8 cellular contexts compared by ENCODE assay signal in genomic region chr15:63474810-63475316, GRCh38. TPM values are rescaled to one million over a fixed set of nuclear protein-coding genes. Genes with fewer than 3 reads are reported as not detected.
A peak's percentile ranks its signal among the peaks of the same experiment; 100 is the strongest.
DNase-seq lines count a peak whose midpoint lies in the region; ATAC-seq and TF ChIP-seq lines count a peak whose summit lies in the region.

No MANE protein-coding gene starts in this region.

- H3K27ac Mint-ChIP-seq in activated CD4-positive, alpha-beta T cell treated with anti-CD3 and anti-CD28 coated beads, Interleukin-2, amount 10 ng/mL, durations not matched to agents 24 days and 14 days = peak overlapping the region; percentile 95

- peak overlapping the region; percentile 0 for H3K27ac ChIP-seq in fibroblast of lung (ENCODE audit: insufficient read depth, low read length)

- H2AFZ ChIP-seq in fibroblast of lung (ENCODE audit: low read length) = no peak overlapping the region

- no peaks in the 10 kb centered on the region for H3K9me3 Mint-ChIP-seq in activated CD4-positive, alpha-beta T cell treated with anti-CD3 and anti-CD28 coated beads, Interleukin-2, amount 10 ng/mL, durations not matched to agents 24 days and 14 days

- peaks cover 44% of the 10 kb centered on the region for H3K4me1 Mint-ChIP-seq in activated CD4-positive, alpha-beta T cell treated with anti-CD3 and anti-CD28 coated beads, Interleukin-2, amount 10 ng/mL, durations not matched to agents 24 days and 14 days

- H3K27me3 ChIP-seq in fibroblast of lung (ENCODE audit: control insufficient read depth, insufficient read depth, low read length) (no peaks in the 10 kb centered on the region), BE2C (no peaks in the 10 kb centered on the region)

- peak; percentile 62 for ATAC-seq in HG02588 (IDR thresholded peaks at IDR 0.05; ENCODE audit: unreplicated experiment)

- no peaks in the 10 kb centered on the region for H4K20me1 ChIP-seq in fibroblast of lung (ENCODE audit: control insufficient read depth, extremely low read depth, insufficient read depth, low read length)

- H3K36me3 Mint-ChIP-seq in activated CD4-positive, alpha-beta T cell treated with anti-CD3 and anti-CD28 coated beads, Interleukin-2, amount 10 ng/mL, durations not matched to agents 24 days and 14 days (ENCODE audit: low read depth) = no peaks in the 10 kb centered on the region

- intact Hi-C loops in activated CD4-positive, alpha-beta T cell treated with anti-CD3 and anti-CD28 coated beads, Interleukin-2, amount 10 ng/mL, durations not matched to agents 24 days and 14 days (cut with micrococcal nuclease) = loop anchor here (2.0 to 10.0 kb wide), 2 partner anchors 126 to 280 kb away; no protein-coding TSS in a partner anchor

- no peak for TF ChIP-seq CTCF in fibroblast of lung (conservative IDR thresholded peaks at IDR 0.05 in 1 of 2, IDR thresholded peaks at IDR 0.05 in 1 of 2; ENCODE audit: low read depth in 1 of 2, low read length in 2 of 2)
- TF ChIP-seq CTCF in BE2C (IDR thresholded peaks at IDR 0.05; ENCODE audit: low read depth, low read length) = no peak

- H3K4me3 Mint-ChIP-seq in activated CD4-positive, alpha-beta T cell treated with anti-CD3 and anti-CD28 coated beads, Interleukin-2, amount 10 ng/mL, durations not matched to agents 24 days and 14 days = no peak overlapping the region

- H3K4me3 ChIP-seq in fibroblast of lung (replicated peaks in 1 of 4; ENCODE audit: control extremely low read depth in 1 of 4, insufficient read depth in 1 of 4, low read depth in 3 of 4, low read length in 4 of 4) (no peak overlapping the region), BE2C (ENCODE audit: low read depth, low read length) (no peak overlapping the region)

- H3K4me2 ChIP-seq in fibroblast of lung (ENCODE audit: extremely low read depth, insufficient read depth, low read length) = no peak overlapping the region

- H3K9me3 ChIP-seq in fibroblast of lung (ENCODE audit: control insufficient read depth, insufficient read depth, low read depth, low read length) (no peaks in the 10 kb centered on the region), BE2C (no peaks in the 10 kb centered on the region)

- H3K36me3 ChIP-seq in fibroblast of lung (ENCODE audit: control insufficient read depth, insufficient read depth, low read length) = no peaks in the 10 kb centered on the region
- H3K36me3 ChIP-seq in BE2C = no peaks in the 10 kb centered on the region

- H3K9ac ChIP-seq in fibroblast of lung (ENCODE audit: insufficient read depth, low read length) = no peak overlapping the region

- H3K27me3 Mint-ChIP-seq in activated CD4-positive, alpha-beta T cell treated with anti-CD3 and anti-CD28 coated beads, Interleukin-2, amount 10 ng/mL, durations not matched to agents 24 days and 14 days = no peaks in the 10 kb centered on the region

- H3K4me1 ChIP-seq in fibroblast of lung (ENCODE audit: control insufficient read depth, extremely low read depth, insufficient read depth, low read length) (peaks cover 33% of the 10 kb centered on the region), BE2C (no peaks in the 10 kb centered on the region)

- H3K79me2 ChIP-seq in fibroblast of lung (ENCODE audit: control insufficient read depth, insufficient read depth, low read length) = no peaks in the 10 kb centered on the region

- DNase-seq in activated CD4-positive, alpha-beta T cell treated with anti-CD3 and anti-CD28 coated beads, Interleukin-2, amount 10 ng/mL, durations not matched to agents 24 days and 14 days = no peak
- no peak for DNase-seq in activated CD4-positive, alpha-beta T cell treated with anti-CD3 and anti-CD28 coated beads for 4 hours
- DNase-seq in NCI-H1092 treated with DMSO at 0.1 percent for 48 hours (lab: John Stamatoyannopoulos, UW) (peak; percentile 71), fibroblast of lung (ENCODE audit: low read depth in 2 of 2) (no peak), BE2C (no peak), HuH-7.5 (ENCODE audit: low spot score) (no peak), midbrain (lab: John Stamatoyannopoulos, UW) (no peak)

RNA-seq across cellular contexts. Expression of gene USP3, which starts 29.5 kb away (rescaled TPM):
- 46.7 and 49.2 TPM in 2 replicates for total RNA-seq in activated CD4-positive, alpha-beta T cell treated with anti-CD3 and anti-CD28 coated beads, Interleukin-2, amount 10 ng/mL, durations not matched to agents 24 days and 14 days
- total RNA-seq in fibroblast of lung = 48.5 and 55.5 TPM in 2 replicates
- polyA plus RNA-seq in fibroblast of lung = 19.9 and 21.3 TPM in 2 replicates
- 18.4 and 21.1 TPM in 2 replicates for polyA plus RNA-seq in fibroblast of lung (2012)
- 18.3 and 53.6 TPM in 2 replicates for polyA minus RNA-seq in fibroblast of lung (ENCODE audit: low replicate concordance)
- polyA plus RNA-seq in BE2C (2012; ENCODE audit: insufficient read depth, insufficient read length, low read depth) = 19.5 TPM
